Comparison of ENCODE assay signal across 17 cellular contexts in genomic region chr2:144256996-144257707, GRCh38.
A peak's percentile ranks its signal among the peaks of the same experiment; 100 is the strongest.
DNase-seq lines count a peak whose midpoint lies in the region; ATAC-seq and TF ChIP-seq lines count a peak whose summit lies in the region.
"Had no signal": no experiment of that assay in that cellular context is flagged by ENCODE, and none has a peak within 500 bp of the region (broad histone marks: within the 10 kb centered on the region; RNA-seq: fewer than 3 reads in every experiment).

No MANE protein-coding gene starts in this region.

- DNase-seq in BJ (ENCODE audit: low read depth) (peak; percentile 20), HFFc6 (peak; percentile 11), fibroblast of villous mesenchyme (ENCODE audit: low read depth) (peak; percentile 67), endodermal cell (no peak)
- DNase-seq in stimulated activated naive CD4-positive, alpha-beta T cell treated with Interleukin-2 at 50 U/mL for 16 hours (lab: John Stamatoyannopoulos, UW): no peak
- DNase-seq: activated CD4-positive, alpha-beta T cell treated with anti-CD3 and anti-CD28 coated beads, Interleukin-2, amount 50 U/mL, for 1 hour; CD4-positive, CD25-positive, alpha-beta regulatory T cell; effector CD8-positive, alpha-beta T cell; GF-D8; head of caudate nucleus; left ventricle myocardium superior; NCI-H2171; right lobe of liver had no signal

- H3K4me1 Mint-ChIP-seq in HFFc6 (ENCODE audit: low read depth) (peaks cover 13% of the 10 kb centered on the region), endodermal cell (no peaks in the 10 kb centered on the region)
- peaks cover 10% of the 10 kb centered on the region for H3K4me1 Mint-ChIP-seq in activated T-helper 17 cell treated with anti-CD3 and anti-CD28 coated beads, Interleukin-2, amount 50 U/mL, for 72 hours

- H3K4me3 Mint-ChIP-seq in HFFc6: no peak overlapping the region
- peak overlapping the region; percentile 35 for H3K4me3 Mint-ChIP-seq in activated T-helper 17 cell treated with anti-CD3 and anti-CD28 coated beads, Interleukin-2, amount 50 U/mL, for 72 hours
- no peak overlapping the region for H3K4me3 Mint-ChIP-seq in endodermal cell
- H3K4me3 Mint-ChIP-seq: T-helper 2 cell treated with Interferon-gamma antibody and Interleukin-4, amounts not matched to agents 5 μg/mL and 100 μg/mL, for 36 hours had no signal

- no peak overlapping the region for H3K4me3 ChIP-seq in BJ (ENCODE audit: low read depth, low read length)
- H3K4me3 ChIP-seq in fibroblast of villous mesenchyme (ENCODE audit: low read depth, low read length): no peak overlapping the region
- H3K4me3 ChIP-seq in endodermal cell (ENCODE audit: low read length): no peak overlapping the region
- H3K4me3 ChIP-seq: right lobe of liver had no signal

- H3K9ac ChIP-seq in endodermal cell (ENCODE audit: extremely low read depth, low read length, poor library complexity, severe bottlenecking): no peak overlapping the region

- H3K27ac ChIP-seq in endodermal cell (ENCODE audit: low read depth, low read length): no peak overlapping the region
- H3K27ac ChIP-seq: right lobe of liver had no signal

- H3K27me3 Mint-ChIP-seq in HFFc6 (ENCODE audit: insufficient read depth) (no peaks in the 10 kb centered on the region), endodermal cell (ENCODE audit: insufficient read depth) (no peaks in the 10 kb centered on the region)
- no peaks in the 10 kb centered on the region for H3K27me3 Mint-ChIP-seq in activated T-helper 17 cell treated with anti-CD3 and anti-CD28 coated beads, Interleukin-2, amount 50 U/mL, for 72 hours
- H3K27me3 Mint-ChIP-seq: CD4-positive, CD25-positive, alpha-beta regulatory T cell had no signal

- H3K36me3 Mint-ChIP-seq in HFFc6 (ENCODE audit: low read depth): peaks cover 41% of the 10 kb centered on the region
- H3K36me3 Mint-ChIP-seq in activated T-helper 17 cell treated with anti-CD3 and anti-CD28 coated beads, Interleukin-2, amount 50 U/mL, for 72 hours (ENCODE audit: low read depth): peaks cover 9% of the 10 kb centered on the region
- peaks cover 40% of the 10 kb centered on the region for H3K36me3 Mint-ChIP-seq in endodermal cell (ENCODE audit: low read depth)

- H3K36me3 ChIP-seq in BJ (ENCODE audit: control insufficient read depth, insufficient read depth, low read length) (no peaks in the 10 kb centered on the region), endodermal cell (ENCODE audit: control insufficient read depth, insufficient read depth, low read length) (no peaks in the 10 kb centered on the region)
- H3K36me3 ChIP-seq: right lobe of liver had no signal

- ATAC-seq in activated T-helper 17 cell treated with anti-CD3 and anti-CD28 coated beads, Interleukin-2, amount 50 U/mL, for 72 hours (replicated peaks): peak; percentile 85
- no peak for ATAC-seq in GM21786 (IDR thresholded peaks at IDR 0.05; ENCODE audit: unreplicated experiment)
- no peak for ATAC-seq in HG02678 (IDR thresholded peaks at IDR 0.05; ENCODE audit: unreplicated experiment)
- ATAC-seq: left ventricle myocardium superior, right lobe of liver had no signal

- H3K9me3 Mint-ChIP-seq in HFFc6: peaks cover 52% of the 10 kb centered on the region
- H3K9me3 Mint-ChIP-seq in activated T-helper 17 cell treated with anti-CD3 and anti-CD28 coated beads, Interleukin-2, amount 50 U/mL, for 72 hours: peaks cover 9% of the 10 kb centered on the region
- peaks cover 65% of the 10 kb centered on the region for H3K9me3 Mint-ChIP-seq in endodermal cell

- WGBS in endodermal cell (ENCODE audit: insufficient coverage in 1 of 2, insufficient read length in 1 of 2), 2 experiments: 83% methylated on average over 1 of the region's 1 CpG; no CpG with 5 or more reads in 1 of the 2 experiments

- POLR2A ChIA-PET in BJ (lab: Charles Lee): interaction anchor here (0.6 kb wide), 2 partner anchors 165 to 455 kb away, joined by 3 to 9 read pairs; no protein-coding TSS in a partner anchor

- TF ChIP-seq CTCF in BJ (IDR thresholded peaks at IDR 0.05; ENCODE audit: insufficient read depth, low read depth, low read length) (no peak), HFFc6 (IDR thresholded peaks at IDR 0.05) (no peak), fibroblast of villous mesenchyme (IDR thresholded peaks at IDR 0.05; ENCODE audit: insufficient read depth, low read depth, low read length) (no peak), endodermal cell (conservative IDR thresholded peaks at IDR 0.05) (no peak)

- peaks cover 66% of the 10 kb centered on the region for H3K9me3 ChIP-seq in endodermal cell (ENCODE audit: control insufficient read depth, low read length)
- H3K9me3 ChIP-seq: right lobe of liver had no signal

- H3K27ac Mint-ChIP-seq in HFFc6 (no peak overlapping the region), endodermal cell (no peak overlapping the region)
- peak overlapping the region; percentile 42 for H3K27ac Mint-ChIP-seq in activated T-helper 17 cell treated with anti-CD3 and anti-CD28 coated beads, Interleukin-2, amount 50 U/mL, for 72 hours
- H3K27ac Mint-ChIP-seq: CD4-positive, CD25-positive, alpha-beta regulatory T cell; T-helper 2 cell treated with Interferon-gamma antibody and Interleukin-4, amounts not matched to agents 5 μg/mL and 100 μg/mL, for 36 hours had no signal

- CTCF ChIA-PET in BJ (lab: Yijun Ruan, JAX): no interaction called here

- H3K27me3 ChIP-seq in BJ (ENCODE audit: control insufficient read depth, insufficient read depth, low read length) (no peaks in the 10 kb centered on the region), endodermal cell (ENCODE audit: control insufficient read depth, insufficient read depth, low read length, poor library complexity, severe bottlenecking) (no peaks in the 10 kb centered on the region)
- H3K27me3 ChIP-seq: right lobe of liver had no signal

- H3K4me1 ChIP-seq in endodermal cell (ENCODE audit: control insufficient read depth, insufficient read depth, low read length): no peaks in the 10 kb centered on the region
- H3K4me1 ChIP-seq: right lobe of liver had no signal

Comparison
In these comparisons a context has a peak if more than half of its experiments do, and no peak if none do; other contexts are left out.
1. DNase-seq: peak in BJ (single experiment), HFFc6 (single experiment) and fibroblast of villous mesenchyme (single experiment); none in stimulated activated naive CD4-positive, alpha-beta T cell treated with Interleukin-2 at 50 U/mL for 16 hours (single experiment) and endodermal cell (single experiment).